ENCODE assay signal across 1 cellular context in the genomic region with DNA sequence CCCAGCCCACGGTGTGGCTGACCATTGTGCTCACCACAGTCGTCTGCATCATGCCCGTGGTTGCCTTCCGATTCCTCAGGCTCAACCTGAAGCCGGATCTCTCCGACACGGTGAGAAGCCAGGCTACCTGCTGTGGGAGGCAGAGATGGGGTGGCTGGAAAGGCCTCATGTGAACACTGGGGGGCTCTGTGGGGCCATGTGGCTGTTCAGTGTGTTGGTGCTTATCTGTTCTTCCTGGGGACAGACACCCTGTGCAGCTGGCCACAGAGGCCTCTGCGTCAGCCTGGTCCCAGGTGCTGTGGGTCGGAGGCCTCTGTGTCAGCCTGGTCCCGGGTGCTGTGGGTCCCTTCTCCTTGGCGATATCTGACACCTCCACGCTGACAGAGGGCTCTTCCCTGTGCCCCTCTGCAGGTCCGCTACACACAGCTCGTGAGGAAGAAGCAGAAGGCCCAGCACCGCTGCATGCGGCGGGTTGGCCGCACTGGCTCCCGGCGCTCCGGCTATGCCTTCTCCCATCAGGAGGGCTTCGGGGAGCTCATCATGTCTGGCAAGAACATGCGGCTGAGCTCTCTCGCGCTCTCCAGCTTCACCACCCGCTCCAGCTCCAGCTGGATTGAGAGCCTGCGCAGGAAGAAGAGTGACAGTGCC.
TF ChIP-seq lines count a peak whose summit lies in the region.

No MANE protein-coding gene starts in this region.

TF ChIP-seq in WTC11, 78 proteins besides CTCF, POLR2A, EP300 and RAD21:
- TF ChIP-seq, protein P1, sequence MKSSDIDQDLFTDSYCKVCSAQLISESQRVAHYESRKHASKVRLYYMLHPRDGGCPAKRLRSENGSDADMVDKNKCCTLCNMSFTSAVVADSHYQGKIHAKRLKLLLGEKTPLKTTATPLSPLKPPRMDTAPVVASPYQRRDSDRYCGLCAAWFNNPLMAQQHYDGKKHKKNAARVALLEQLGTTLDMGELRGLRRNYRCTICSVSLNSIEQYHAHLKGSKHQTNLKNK (CRISPR knock-in tag; IDR thresholded peaks at IDR 0.05): no peak
